In the genomic region with DNA sequence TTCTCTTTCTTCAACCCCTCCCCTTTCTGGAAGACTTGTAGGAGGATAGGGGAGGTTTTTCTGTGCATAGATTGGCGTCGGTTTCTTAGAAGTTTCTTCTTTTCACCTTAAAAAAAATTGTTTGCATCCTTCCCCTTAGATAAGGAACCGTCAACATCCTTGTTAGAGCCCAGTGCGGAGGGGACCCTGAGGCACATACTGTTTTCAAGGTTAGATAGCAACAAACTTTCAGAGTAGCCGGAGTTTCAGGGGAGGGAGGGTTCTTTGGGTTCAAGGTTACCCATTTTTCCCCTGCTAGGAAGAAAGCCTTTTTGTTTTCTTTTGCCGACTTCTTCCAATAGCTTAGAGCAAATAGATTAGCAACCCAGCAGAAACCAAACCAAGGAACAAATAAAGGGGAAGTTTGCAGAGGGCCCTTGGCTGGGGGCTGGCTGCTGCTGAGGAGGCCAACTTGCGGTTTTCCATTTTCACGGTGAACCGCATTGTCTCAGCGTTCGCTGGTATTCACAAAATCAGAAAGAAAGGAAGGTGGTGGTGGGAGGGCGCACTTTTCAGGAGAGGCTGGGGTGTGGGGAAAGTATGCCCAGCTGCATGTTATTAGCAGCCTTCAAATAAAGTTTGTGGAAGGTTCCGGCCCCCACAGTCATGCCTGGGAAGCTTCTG, we compare ENCODE assay signal across 1 cellular context.
TF ChIP-seq lines count a peak whose summit lies in the region.

No MANE protein-coding gene starts in this region.

TF ChIP-seq in HepG2, 621 proteins besides CTCF, POLR2A, EP300 and RAD21 (continued from another document and continues in another):
- TF ChIP-seq, protein P1, sequence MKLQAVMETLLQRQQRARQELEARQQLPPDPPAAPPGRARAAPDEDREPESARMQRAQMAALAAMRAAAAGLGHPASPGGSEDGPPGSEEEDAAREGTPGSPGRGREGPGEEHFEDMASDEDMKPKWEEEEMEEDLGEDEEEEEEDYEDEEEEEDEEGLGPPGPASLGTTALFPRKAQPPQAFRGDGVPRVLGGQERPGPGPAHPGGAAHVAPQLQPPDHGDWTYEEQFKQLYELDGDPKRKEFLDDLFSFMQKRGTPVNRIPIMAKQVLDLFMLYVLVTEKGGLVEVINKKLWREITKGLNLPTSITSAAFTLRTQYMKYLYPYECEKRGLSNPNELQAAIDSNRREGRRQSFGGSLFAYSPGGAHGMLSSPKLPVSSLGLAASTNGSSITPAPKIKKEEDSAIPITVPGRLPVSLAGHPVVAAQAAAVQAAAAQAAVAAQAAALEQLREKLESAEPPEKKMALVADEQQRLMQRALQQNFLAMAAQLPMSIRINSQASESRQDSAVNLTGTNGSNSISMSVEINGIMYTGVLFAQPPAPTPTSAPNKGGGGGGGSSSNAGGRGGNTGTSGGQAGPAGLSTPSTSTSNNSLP (IDR thresholded peaks at IDR 0.05; ENCODE audit: low read depth, low read length) = no peak
- peak; percentile 23 for TF ChIP-seq TEAD3 (CRISPR knock-in tag; optimal IDR thresholded peaks at IDR 0.05; ENCODE audit: borderline replicate concordance)
- TF ChIP-seq, protein P2, sequence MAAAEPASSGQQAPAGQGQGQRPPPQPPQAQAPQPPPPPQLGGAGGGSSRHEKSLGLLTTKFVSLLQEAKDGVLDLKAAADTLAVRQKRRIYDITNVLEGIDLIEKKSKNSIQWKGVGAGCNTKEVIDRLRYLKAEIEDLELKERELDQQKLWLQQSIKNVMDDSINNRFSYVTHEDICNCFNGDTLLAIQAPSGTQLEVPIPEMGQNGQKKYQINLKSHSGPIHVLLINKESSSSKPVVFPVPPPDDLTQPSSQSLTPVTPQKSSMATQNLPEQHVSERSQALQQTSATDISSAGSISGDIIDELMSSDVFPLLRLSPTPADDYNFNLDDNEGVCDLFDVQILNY (CRISPR knock-in tag; conservative IDR thresholded peaks at IDR 0.05) = no peak
- TF ChIP-seq ZNF143 (CRISPR knock-in tag; IDR thresholded peaks at IDR 0.05) = no peak
- no peak for TF ChIP-seq MTF1 (CRISPR knock-in tag; IDR thresholded peaks at IDR 0.05)
- TF ChIP-seq TSC22D2 (CRISPR knock-in tag; IDR thresholded peaks at IDR 0.05; ENCODE audit: borderline replicate concordance) = no peak
- no peak for TF ChIP-seq JUND (CRISPR knock-in tag; IDR thresholded peaks at IDR 0.05)
- no peak for TF ChIP-seq MAZ (IDR thresholded peaks at IDR 0.05; ENCODE audit: borderline replicate concordance, low read depth, low read length)
- no peak for TF ChIP-seq MAZ (CRISPR knock-in tag; IDR thresholded peaks at IDR 0.05; ENCODE audit: low read depth)
- no peak for TF ChIP-seq SRY (CRISPR knock-in tag; IDR thresholded peaks at IDR 0.05)
- no peak for TF ChIP-seq FOXO4 (CRISPR knock-in tag; conservative IDR thresholded peaks at IDR 0.05)
- TF ChIP-seq EEA1 (CRISPR knock-in tag; IDR thresholded peaks at IDR 0.05; ENCODE audit: borderline replicate concordance) = no peak
- no peak for TF ChIP-seq MEIS1 (CRISPR knock-in tag; IDR thresholded peaks at IDR 0.05; ENCODE audit: borderline replicate concordance)
- no peak for TF ChIP-seq PHF5A (CRISPR knock-in tag; IDR thresholded peaks at IDR 0.05; ENCODE audit: low read depth, unreplicated experiment)
- TF ChIP-seq, protein P3, sequence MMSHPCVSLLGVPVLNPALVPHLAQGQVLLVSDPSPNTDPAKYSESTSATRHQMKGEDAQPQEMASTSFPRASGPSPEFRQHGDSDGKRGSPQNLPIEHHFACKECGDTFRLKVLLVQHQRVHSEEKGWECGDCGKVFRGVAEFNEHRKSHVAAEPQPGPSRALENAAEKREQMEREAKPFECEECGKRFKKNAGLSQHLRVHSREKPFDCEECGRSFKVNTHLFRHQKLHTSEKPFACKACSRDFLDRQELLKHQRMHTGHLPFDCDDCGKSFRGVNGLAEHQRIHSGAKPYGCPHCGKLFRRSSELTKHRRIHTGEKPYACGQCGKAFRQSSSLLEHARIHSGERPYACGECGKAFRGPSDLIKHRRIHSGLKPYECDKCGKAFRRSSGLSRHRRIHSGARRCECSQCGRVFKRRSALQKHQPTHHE (CRISPR knock-in tag; IDR thresholded peaks at IDR 0.05; ENCODE audit: borderline replicate concordance) = no peak
- peak; percentile 24; the same call in 1 of the 2 replicates for TF ChIP-seq HDAC1 (CRISPR knock-in tag; IDR thresholded peaks at IDR 0.05)
- no peak for TF ChIP-seq TEF (CRISPR knock-in tag; IDR thresholded peaks at IDR 0.05)
- 0 out of 2 replicates have a peak, but pooled peaks have one; percentile 20 for TF ChIP-seq KDM6A (CRISPR knock-in tag; IDR thresholded peaks at IDR 0.05; ENCODE audit: low read depth)
- no peak for TF ChIP-seq ZNF768 (CRISPR knock-in tag; IDR thresholded peaks at IDR 0.05)
- no peak for TF ChIP-seq POLR2AphosphoS2 (IDR thresholded peaks at IDR 0.05; ENCODE audit: low read depth, low read length)
- no peak for TF ChIP-seq ZIK1 (CRISPR knock-in tag; IDR thresholded peaks at IDR 0.05; ENCODE audit: borderline replicate concordance, low read depth)
- no peak for TF ChIP-seq ZNF703 (CRISPR knock-in tag; IDR thresholded peaks at IDR 0.05; ENCODE audit: borderline replicate concordance)
- TF ChIP-seq ZBTB34 (CRISPR knock-in tag; IDR thresholded peaks at IDR 0.05) = no peak
- TF ChIP-seq, protein P4, sequence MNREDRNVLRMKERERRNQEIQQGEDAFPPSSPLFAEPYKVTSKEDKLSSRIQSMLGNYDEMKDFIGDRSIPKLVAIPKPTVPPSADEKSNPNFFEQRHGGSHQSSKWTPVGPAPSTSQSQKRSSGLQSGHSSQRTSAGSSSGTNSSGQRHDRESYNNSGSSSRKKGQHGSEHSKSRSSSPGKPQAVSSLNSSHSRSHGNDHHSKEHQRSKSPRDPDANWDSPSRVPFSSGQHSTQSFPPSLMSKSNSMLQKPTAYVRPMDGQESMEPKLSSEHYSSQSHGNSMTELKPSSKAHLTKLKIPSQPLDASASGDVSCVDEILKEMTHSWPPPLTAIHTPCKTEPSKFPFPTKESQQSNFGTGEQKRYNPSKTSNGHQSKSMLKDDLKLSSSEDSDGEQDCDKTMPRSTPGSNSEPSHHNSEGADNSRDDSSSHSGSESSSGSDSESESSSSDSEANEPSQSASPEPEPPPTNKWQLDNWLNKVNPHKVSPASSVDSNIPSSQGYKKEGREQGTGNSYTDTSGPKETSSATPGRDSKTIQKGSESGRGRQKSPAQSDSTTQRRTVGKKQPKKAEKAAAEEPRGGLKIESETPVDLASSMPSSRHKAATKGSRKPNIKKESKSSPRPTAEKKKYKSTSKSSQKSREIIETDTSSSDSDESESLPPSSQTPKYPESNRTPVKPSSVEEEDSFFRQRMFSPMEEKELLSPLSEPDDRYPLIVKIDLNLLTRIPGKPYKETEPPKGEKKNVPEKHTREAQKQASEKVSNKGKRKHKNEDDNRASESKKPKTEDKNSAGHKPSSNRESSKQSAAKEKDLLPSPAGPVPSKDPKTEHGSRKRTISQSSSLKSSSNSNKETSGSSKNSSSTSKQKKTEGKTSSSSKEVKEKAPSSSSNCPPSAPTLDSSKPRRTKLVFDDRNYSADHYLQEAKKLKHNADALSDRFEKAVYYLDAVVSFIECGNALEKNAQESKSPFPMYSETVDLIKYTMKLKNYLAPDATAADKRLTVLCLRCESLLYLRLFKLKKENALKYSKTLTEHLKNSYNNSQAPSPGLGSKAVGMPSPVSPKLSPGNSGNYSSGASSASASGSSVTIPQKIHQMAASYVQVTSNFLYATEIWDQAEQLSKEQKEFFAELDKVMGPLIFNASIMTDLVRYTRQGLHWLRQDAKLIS (CRISPR knock-in tag; IDR thresholded peaks at IDR 0.05) = no peak
- no peak for TF ChIP-seq YEATS4 (CRISPR knock-in tag; IDR thresholded peaks at IDR 0.05; ENCODE audit: borderline replicate concordance)
- no peak for TF ChIP-seq ZNF530 (CRISPR knock-in tag; IDR thresholded peaks at IDR 0.05; ENCODE audit: low read depth)
- TF ChIP-seq DNMT1 (CRISPR knock-in tag; IDR thresholded peaks at IDR 0.05) = no peak
- no peak for TF ChIP-seq ZBTB20 (CRISPR knock-in tag; IDR thresholded peaks at IDR 0.05; ENCODE audit: borderline replicate concordance, low read depth)
- no peak for TF ChIP-seq ZNF605 (CRISPR knock-in tag; IDR thresholded peaks at IDR 0.05)
- TF ChIP-seq KAT8 (CRISPR knock-in tag; IDR thresholded peaks at IDR 0.05) = peak; percentile 42
- TF ChIP-seq DNMT3B (CRISPR knock-in tag; conservative IDR thresholded peaks at IDR 0.05) = no peak
- no peak for TF ChIP-seq ATM (IDR thresholded peaks at IDR 0.05; ENCODE audit: borderline replicate concordance)
- no peak for TF ChIP-seq ZNF138 (CRISPR knock-in tag; IDR thresholded peaks at IDR 0.05; ENCODE audit: low read depth)
- TF ChIP-seq AGO1 (IDR thresholded peaks at IDR 0.05; ENCODE audit: low read depth, low read length, poor library complexity, severe bottlenecking) = no peak
- TF ChIP-seq XRCC5 (optimal IDR thresholded peaks at IDR 0.05; ENCODE audit: low read length) = no peak
- TF ChIP-seq ZNF841 (CRISPR knock-in tag; IDR thresholded peaks at IDR 0.05; ENCODE audit: borderline replicate concordance) = no peak
- 0 out of 2 replicates have a peak, but pooled peaks have one; percentile 52 for TF ChIP-seq POGK (CRISPR knock-in tag; conservative IDR thresholded peaks at IDR 0.05)
- no peak for TF ChIP-seq CCDC6 (CRISPR knock-in tag; IDR thresholded peaks at IDR 0.05)
- TF ChIP-seq ONECUT2 (CRISPR knock-in tag; IDR thresholded peaks at IDR 0.05) = no peak
- no peak for TF ChIP-seq ZNF7 (CRISPR knock-in tag; IDR thresholded peaks at IDR 0.05)
- TF ChIP-seq, protein P5, sequence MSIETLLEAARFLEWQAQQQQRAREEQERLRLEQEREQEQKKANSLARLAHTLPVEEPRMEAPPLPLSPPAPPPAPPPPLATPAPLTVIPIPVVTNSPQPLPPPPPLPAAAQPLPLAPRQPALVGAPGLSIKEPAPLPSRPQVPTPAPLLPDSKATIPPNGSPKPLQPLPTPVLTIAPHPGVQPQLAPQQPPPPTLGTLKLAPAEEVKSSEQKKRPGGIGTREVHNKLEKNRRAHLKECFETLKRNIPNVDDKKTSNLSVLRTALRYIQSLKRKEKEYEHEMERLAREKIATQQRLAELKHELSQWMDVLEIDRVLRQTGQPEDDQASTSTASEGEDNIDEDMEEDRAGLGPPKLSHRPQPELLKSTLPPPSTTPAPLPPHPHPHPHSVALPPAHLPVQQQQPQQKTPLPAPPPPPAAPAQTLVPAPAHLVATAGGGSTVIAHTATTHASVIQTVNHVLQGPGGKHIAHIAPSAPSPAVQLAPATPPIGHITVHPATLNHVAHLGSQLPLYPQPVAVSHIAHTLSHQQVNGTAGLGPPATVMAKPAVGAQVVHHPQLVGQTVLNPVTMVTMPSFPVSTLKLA (IDR thresholded peaks at IDR 0.05) = no peak
- TF ChIP-seq, protein P6, sequence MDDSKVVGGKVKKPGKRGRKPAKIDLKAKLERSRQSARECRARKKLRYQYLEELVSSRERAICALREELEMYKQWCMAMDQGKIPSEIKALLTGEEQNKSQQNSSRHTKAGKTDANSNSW (CRISPR knock-in tag; IDR thresholded peaks at IDR 0.05; ENCODE audit: borderline replicate concordance) = no peak
- no peak for TF ChIP-seq SPEN (CRISPR knock-in tag; IDR thresholded peaks at IDR 0.05; ENCODE audit: low read depth)
- no peak for TF ChIP-seq ZBTB8A (CRISPR knock-in tag; IDR thresholded peaks at IDR 0.05; ENCODE audit: borderline replicate concordance, low read depth)
- TF ChIP-seq MXI1 (IDR thresholded peaks at IDR 0.05; ENCODE audit: borderline replicate concordance, low read depth, low read length) = no peak
- no peak for TF ChIP-seq RBFOX2 (IDR thresholded peaks at IDR 0.05; ENCODE audit: low read depth, low read length)
- TF ChIP-seq TAF15 (IDR thresholded peaks at IDR 0.05; ENCODE audit: low read depth, low read length, poor library complexity, severe bottlenecking) = no peak
- no peak for TF ChIP-seq TAF1 (CRISPR knock-in tag; IDR thresholded peaks at IDR 0.05)
